2 cellular contexts compared by ENCODE assay signal in the genomic region with DNA sequence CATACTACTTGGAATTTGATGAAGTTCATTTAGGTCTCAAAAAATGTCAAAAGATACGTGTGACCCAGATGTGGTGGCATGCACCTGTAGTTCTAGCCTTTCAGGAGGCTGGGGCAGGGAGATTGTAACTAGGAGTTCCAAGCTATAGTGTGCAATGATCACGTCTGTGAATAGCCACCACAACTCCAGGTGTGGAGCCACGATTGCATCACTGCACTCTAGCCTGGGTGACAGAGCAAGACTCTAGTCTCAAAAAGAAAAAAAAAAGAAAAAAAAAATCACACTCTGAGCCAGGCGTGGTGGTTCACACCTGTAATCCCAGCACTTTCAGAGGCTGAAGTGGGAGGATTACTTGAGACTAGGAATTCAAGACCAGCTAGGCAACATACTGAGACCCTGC.
A peak's percentile ranks its signal among the peaks of the same experiment; 100 is the strongest.
TF ChIP-seq lines count a peak whose summit lies in the region.

No MANE protein-coding gene starts in this region.

TF ChIP-seq in HCT116, 20 proteins besides CTCF, POLR2A, EP300 and RAD21:
- no peak for TF ChIP-seq EZH2phosphoT487 (IDR thresholded peaks at IDR 0.05; ENCODE audit: borderline replicate concordance)
- TF ChIP-seq CEBPB (IDR thresholded peaks at IDR 0.05; ENCODE audit: low read depth): peak; percentile 35; the same call in 1 of the 2 replicates

TF ChIP-seq in HepG2, 621 proteins besides CTCF, POLR2A, EP300 and RAD21:
- TF ChIP-seq, protein P1, sequence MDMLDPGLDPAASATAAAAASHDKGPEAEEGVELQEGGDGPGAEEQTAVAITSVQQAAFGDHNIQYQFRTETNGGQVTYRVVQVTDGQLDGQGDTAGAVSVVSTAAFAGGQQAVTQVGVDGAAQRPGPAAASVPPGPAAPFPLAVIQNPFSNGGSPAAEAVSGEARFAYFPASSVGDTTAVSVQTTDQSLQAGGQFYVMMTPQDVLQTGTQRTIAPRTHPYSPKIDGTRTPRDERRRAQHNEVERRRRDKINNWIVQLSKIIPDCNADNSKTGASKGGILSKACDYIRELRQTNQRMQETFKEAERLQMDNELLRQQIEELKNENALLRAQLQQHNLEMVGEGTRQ (IDR thresholded peaks at IDR 0.05; ENCODE audit: low read depth, low read length): no peak
- TF ChIP-seq, protein P1 (CRISPR knock-in tag; IDR thresholded peaks at IDR 0.05; ENCODE audit: borderline replicate concordance): no peak
- TF ChIP-seq MAFG (CRISPR knock-in tag; IDR thresholded peaks at IDR 0.05) (no peak), PAF1 (CRISPR knock-in tag; IDR thresholded peaks at IDR 0.05) (no peak), SIN3A (IDR thresholded peaks at IDR 0.05; ENCODE audit: borderline replicate concordance, low read depth, low read length) (no peak), TCF7L2 (IDR thresholded peaks at IDR 0.05; ENCODE audit: low read depth, low read length) (no peak), ZBTB21 (CRISPR knock-in tag; IDR thresholded peaks at IDR 0.05) (no peak), ZNF878 (CRISPR knock-in tag; IDR thresholded peaks at IDR 0.05) (no peak), MXI1 (IDR thresholded peaks at IDR 0.05; ENCODE audit: borderline replicate concordance, low read depth, low read length) (no peak), ZNF564 (CRISPR knock-in tag; IDR thresholded peaks at IDR 0.05) (no peak)
TF ChIP-seq in HepG2: peak in this region for 0.
